Comparison of ENCODE assay signal across 8 cellular contexts in the genomic region with DNA sequence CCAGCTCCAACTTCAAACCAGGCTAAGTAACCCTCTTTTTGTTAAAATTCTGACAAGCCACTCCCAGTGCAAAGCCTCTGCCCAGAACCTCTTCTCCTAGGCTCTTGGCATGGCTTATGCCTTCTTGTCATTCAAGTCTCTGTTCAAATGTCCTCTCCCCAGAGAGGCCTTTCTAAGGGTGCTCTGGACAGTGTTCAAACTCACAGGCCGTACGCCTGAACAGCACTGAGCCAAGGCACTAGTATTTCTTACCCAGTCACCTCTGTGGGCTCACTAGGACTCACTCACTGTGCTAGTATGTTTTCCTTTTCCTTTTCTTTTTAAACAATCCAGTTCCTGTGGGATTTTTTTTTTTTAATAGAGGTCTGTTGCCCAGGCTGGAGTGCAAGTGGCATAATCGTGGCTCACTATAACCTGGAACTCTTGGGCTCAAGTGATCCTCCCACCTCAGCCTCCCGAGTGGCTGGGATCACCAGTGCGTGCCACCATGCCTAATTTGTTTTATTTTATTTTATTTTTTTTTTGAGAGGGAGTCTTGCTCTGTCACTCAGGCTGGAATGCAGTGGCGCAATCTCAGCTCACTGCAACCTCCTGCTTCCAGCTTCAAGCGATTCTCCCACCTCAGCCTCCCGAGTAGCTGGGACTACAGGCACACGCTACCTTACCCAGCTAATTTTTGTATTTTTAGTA. TPM values are rescaled to one million over a fixed set of nuclear protein-coding genes. Genes with fewer than 3 reads are reported as not detected.
DNase-seq lines count a peak whose midpoint lies in the region; ATAC-seq, FAIRE-seq and TF ChIP-seq lines count a peak whose summit lies in the region.

No MANE protein-coding gene starts in this region.

- H3K18ac ChIP-seq in IMR-90 (ENCODE audit: low read depth, low read length) (no peak overlapping the region; the same call in 1 of the 2 replicates), mesendoderm (ENCODE audit: low read length) (no peak overlapping the region)

- peak overlapping the region; percentile 53; the same call in 1 of the 2 replicates for H3K23ac ChIP-seq in IMR-90 (ENCODE audit: low read depth, low read length)
- H3K23ac ChIP-seq in mesendoderm (ENCODE audit: low read length), result no peak overlapping the region

- no peak for TF ChIP-seq CTCF in 22Rv1 (IDR thresholded peaks at IDR 0.05)
- TF ChIP-seq CTCF in IMR-90 (conservative IDR thresholded peaks at IDR 0.05; ENCODE audit: low read depth, low read length), result no peak
- no peak for TF ChIP-seq CTCF in bronchial epithelial cell (IDR thresholded peaks at IDR 0.05; ENCODE audit: insufficient read depth, low read length, severe bottlenecking)

- H3K9ac ChIP-seq in IMR-90 (ENCODE audit: low read depth, low read length) (peak overlapping the region; percentile 0; the same call in 1 of the 2 replicates), mesendoderm (ENCODE audit: low read length) (no peak overlapping the region)

- ATAC-seq in IMR-90 (ENCODE audit: low read depth), result no peak

- H2AK5ac ChIP-seq in IMR-90 (ENCODE audit: low read depth, low read length) (peak overlapping the region; percentile 79; the same call in 1 of the 2 replicates), mesendoderm (ENCODE audit: low read length) (no peak overlapping the region)

- DNase-seq in IMR-90, result peak; percentile 78
- peak; percentile 3 for DNase-seq in bronchial epithelial cell (ENCODE audit: low read depth)
- DNase-seq in mesendoderm, result no peak
- no peak for DNase-seq in retina
- DNase-seq in activated gamma-delta T cell (lab: John Stamatoyannopoulos, UW), result no peak
- DNase-seq in NCI-H2196 (lab: John Stamatoyannopoulos, UW; ENCODE audit: unreplicated experiment), result no peak
- DNase-seq in cerebellar cortex (ENCODE audit: low spot score), result no peak

- H3K4me2 ChIP-seq in IMR-90 (ENCODE audit: low read depth, low read length), result peak overlapping the region; percentile 59
- no peak overlapping the region for H3K4me2 ChIP-seq in mesendoderm (ENCODE audit: low read length)

- no peak; the same call in 1 of the 2 replicates for TF ChIP-seq POLR2A in IMR-90 (IDR thresholded peaks at IDR 0.05; ENCODE audit: low read depth, low read length)

- no peak for FAIRE-seq in bronchial epithelial cell (lab: Jason Lieb, UNC)

- H2AFZ ChIP-seq in IMR-90 (replicated peaks; ENCODE audit: low read length, poor library complexity), result peak overlapping the region; percentile 59

- peaks cover 2% of the 10 kb centered on the region; the same call in 1 of the 2 replicates for H3K9me1 ChIP-seq in IMR-90 (ENCODE audit: insufficient read depth, low read length)

- BruUV-seq in IMR-90 (replicated peaks; lab: Mats Ljungman, UMichigan), result no TSS peak

- H3K4me3 ChIP-seq in IMR-90 (ENCODE audit: insufficient read depth, low read depth, low read length), result no peak overlapping the region
- H3K4me3 ChIP-seq in bronchial epithelial cell (ENCODE audit: low read depth, low read length), result no peak overlapping the region
- no peak overlapping the region for H3K4me3 ChIP-seq in mesendoderm (ENCODE audit: low read length)

- no peaks in the 10 kb centered on the region for H3K9me3 ChIP-seq in IMR-90 (ENCODE audit: control insufficient read depth, insufficient read depth, low read length)

- no CpG with 5 or more reads among the region's 9 CpGs for WGBS in IMR-90 (ENCODE audit: extremely low coverage in 2 of 2, insufficient read length in 1 of 2), 2 experiments
- WGBS in mesendoderm (ENCODE audit: extremely low coverage, insufficient coverage, low lambda C conversion rate), result no CpG with 5 or more reads among the region's 9 CpGs

- H2BK120ac ChIP-seq in IMR-90 (ENCODE audit: low read depth, low read length) (0 out of 2 replicates have a peak overlapping the region, but pooled peaks have one; percentile 12), mesendoderm (ENCODE audit: low read depth, low read length) (no peak overlapping the region)

- intact Hi-C loops in IMR-90 (cut with micrococcal nuclease), result loop anchor here (5.0 kb wide), 1 partner anchor 339 kb away; a partner anchor contains a TSS

- TF ChIP-seq RAD21 in IMR-90 (IDR thresholded peaks at IDR 0.05; ENCODE audit: low read length), result no peak

- in situ Hi-C loops in IMR-90 (cut with MboI; ENCODE audit: low sequenced_read_pairs), result no loop called here

- 0 out of 2 replicates have a peak overlapping the region, but pooled peaks have one; percentile 22 for H4K91ac ChIP-seq in IMR-90 (ENCODE audit: insufficient read depth, low read depth, low read length)

- peak overlapping the region; percentile 74 for H2AK9ac ChIP-seq in IMR-90 (replicated peaks; ENCODE audit: low read depth, low read length, poor library complexity)

- H4K5ac ChIP-seq in IMR-90 (ENCODE audit: low read depth, low read length), result no peak overlapping the region
- H4K5ac ChIP-seq in mesendoderm (ENCODE audit: low read length), result no peak overlapping the region

- peaks cover 6% of the 10 kb centered on the region for H3K4me1 ChIP-seq in IMR-90 (ENCODE audit: control insufficient read depth, insufficient read depth, low read length)
- peaks cover 3% of the 10 kb centered on the region for H3K4me1 ChIP-seq in mesendoderm (ENCODE audit: control insufficient read depth, low read depth, low read length)

- peak overlapping the region; percentile 91; the same call in 1 of the 2 replicates for H3K27ac ChIP-seq in 22Rv1
- peak overlapping the region; percentile 60 for H3K27ac ChIP-seq in IMR-90 (ENCODE audit: insufficient read depth, low read length)
- H3K27ac ChIP-seq in mesendoderm (ENCODE audit: low read depth, low read length), result no peak overlapping the region

- peak overlapping the region; percentile 32 to 64; a peak in 2 of 4 replicates for H4K8ac ChIP-seq in IMR-90 (ENCODE audit: low read depth in 2 of 2, low read length in 2 of 2)
- no peak overlapping the region for H4K8ac ChIP-seq in mesendoderm (ENCODE audit: low read depth, low read length)

- H3K14ac ChIP-seq in IMR-90 (replicated peaks; ENCODE audit: low read depth, low read length), result peak overlapping the region; percentile 33; the same call in 1 of the 2 replicates

- H2BK5ac ChIP-seq in IMR-90 (ENCODE audit: low read depth, low read length, poor library complexity, severe bottlenecking), result peak overlapping the region; percentile 70
- no peak overlapping the region for H2BK5ac ChIP-seq in mesendoderm (ENCODE audit: low read length)

- H3K56ac ChIP-seq in IMR-90 (ENCODE audit: extremely low read depth, insufficient read depth, low read length) (no peak overlapping the region), mesendoderm (ENCODE audit: low read length) (peak overlapping the region; percentile 17)

- H4K20me1 ChIP-seq in IMR-90 (ENCODE audit: insufficient read depth, low read length), result peaks cover 9% of the 10 kb centered on the region; the same call in 1 of the 2 replicates

- H2BK20ac ChIP-seq in IMR-90 (ENCODE audit: low read depth, low read length), result no peak overlapping the region

- dilution Hi-C loops in IMR-90 (cut with HindIII; ENCODE audit: low sequenced_read_pairs, unreplicated experiment), result no loop called here

- POLR2A ChIA-PET in IMR-90 (lab: Charles Lee; ENCODE audit: unreplicated experiment), result no interaction called here

- H3K27me3 ChIP-seq in IMR-90 (ENCODE audit: control insufficient read depth, insufficient read depth, low read length) (no peaks in the 10 kb centered on the region), bronchial epithelial cell (ENCODE audit: control insufficient read depth, insufficient read depth, low read length) (no peaks in the 10 kb centered on the region), mesendoderm (ENCODE audit: insufficient read depth, low read length, poor library complexity) (no peaks in the 10 kb centered on the region)

- H3K4ac ChIP-seq in IMR-90 (ENCODE audit: low read depth, low read length) (peak overlapping the region; percentile 55), mesendoderm (ENCODE audit: low read depth, low read length) (no peak overlapping the region)

- H3K79me1 ChIP-seq in IMR-90 (ENCODE audit: low read depth in 1 of 2, low read length in 2 of 2) (peaks cover 22 to 53% of the 10 kb centered on the region in 2 experiments), mesendoderm (ENCODE audit: low read length) (peaks cover 9% of the 10 kb centered on the region)

- H2BK15ac ChIP-seq in IMR-90 (ENCODE audit: low read depth, low read length) (peak overlapping the region; percentile 29; the same call in 1 of the 3 replicates), mesendoderm (replicated peaks; ENCODE audit: low read depth) (no peak overlapping the region)

- H3K36me3 ChIP-seq in IMR-90 (ENCODE audit: control insufficient read depth, insufficient read depth, low read length), result no peaks in the 10 kb centered on the region
- H3K36me3 ChIP-seq in bronchial epithelial cell (ENCODE audit: control insufficient read depth, insufficient read depth, low read length), result no peaks in the 10 kb centered on the region
- H3K36me3 ChIP-seq in mesendoderm (ENCODE audit: control insufficient read depth, insufficient read depth, low read length), result no peaks in the 10 kb centered on the region

- CTCF ChIA-PET in IMR-90 (lab: Yijun Ruan, JAX), result no interaction called here

- H3K79me2 ChIP-seq in mesendoderm (ENCODE audit: control insufficient read depth, insufficient read depth, low read length), result peaks cover 9% of the 10 kb centered on the region

RNA-seq across cellular contexts. Expression of a gene that starts 2.3 kb away (rescaled TPM):
- 10.4 and 13.1 TPM in 2 replicates for total RNA-seq in IMR-90 (2012; rRNA removed)
- polyA plus RNA-seq in IMR-90 (2012; rRNA removed), result 11.3 and 12.1 TPM in 2 replicates
- polyA plus RNA-seq in IMR-90 (2012; cell fraction: cytosol; rRNA removed), result 16.3 and 18.8 TPM in 2 replicates
- 3.4 and 7.9 TPM in 2 replicates for polyA plus RNA-seq in IMR-90 (2012; cell fraction: nucleus; rRNA removed; ENCODE audit: low replicate concordance)
- 0.26 and 0.53 TPM in 2 replicates for total RNA-seq in bronchial epithelial cell
- 18.8 TPM for polyA plus RNA-seq in mesendoderm (2013, experiment 1 of 2)
- 18.1 TPM for polyA plus RNA-seq in mesendoderm (2013, experiment 2 of 2)

RNA-seq across cellular contexts. Expression of a gene that starts 21.2 kb away (rescaled TPM):
- total RNA-seq in IMR-90 (2012; rRNA removed) (18.1 TPM in 2 replicates), bronchial epithelial cell (13.7 and 13.8 TPM in 2 replicates)
- polyA plus RNA-seq in IMR-90 (2012; rRNA removed), result 67.1 and 94.5 TPM in 2 replicates
- polyA plus RNA-seq in IMR-90 (2012; cell fraction: cytosol; rRNA removed), result 79.9 and 102 TPM in 2 replicates
- 44.8 and 64.7 TPM in 2 replicates for polyA plus RNA-seq in IMR-90 (2012; cell fraction: nucleus; rRNA removed; ENCODE audit: low replicate concordance)
- 38.0 TPM for polyA plus RNA-seq in mesendoderm (2013, experiment 1 of 2)
- polyA plus RNA-seq in mesendoderm (2013, experiment 2 of 2), result 37.6 TPM

RNA-seq across cellular contexts. Expression of a gene that starts 48.2 kb away (rescaled TPM):
- 6.5 and 7.5 TPM in 2 replicates for total RNA-seq in IMR-90 (2012; rRNA removed)
- polyA plus RNA-seq in IMR-90 (2012; rRNA removed), result 14.1 and 16.3 TPM in 2 replicates
- 13.3 and 22.9 TPM in 2 replicates for polyA plus RNA-seq in IMR-90 (2012; cell fraction: cytosol; rRNA removed)
- polyA plus RNA-seq in IMR-90 (2012; cell fraction: nucleus; rRNA removed; ENCODE audit: low replicate concordance), result 23.0 and 32.5 TPM in 2 replicates
- 14.7 and 16.8 TPM in 2 replicates for total RNA-seq in bronchial epithelial cell
- polyA plus RNA-seq in mesendoderm (2013, experiment 1 of 2), result 50.8 TPM
- 57.8 TPM for polyA plus RNA-seq in mesendoderm (2013, experiment 2 of 2)

RNA-seq across cellular contexts. Expression of a gene that starts 53.1 kb away (rescaled TPM):
- total RNA-seq in IMR-90 (2012; rRNA removed) (not detected in 2 replicates), bronchial epithelial cell (not detected in 2 replicates)
- not detected in 2 replicates for polyA plus RNA-seq in IMR-90 (2012; rRNA removed)
- polyA plus RNA-seq in IMR-90 (2012; cell fraction: cytosol; rRNA removed), result not detected in 2 replicates
- polyA plus RNA-seq in IMR-90 (2012; cell fraction: nucleus; rRNA removed; ENCODE audit: low replicate concordance), result not detected in 2 replicates
- polyA plus RNA-seq in mesendoderm (2013, experiment 1 of 2), result not detected
- 0.10 TPM for polyA plus RNA-seq in mesendoderm (2013, experiment 2 of 2)

Comparison
In these comparisons a context has a peak if more than half of its experiments do, and no peak if none do; other contexts are left out.
1. DNase-seq: peak in IMR-90 (single experiment) and bronchial epithelial cell (single experiment); none in mesendoderm (single experiment), retina (single experiment), activated gamma-delta T cell (single experiment), NCI-H2196 (single experiment) and cerebellar cortex (single experiment).